Comparison of ENCODE assay signal across 1 cellular context in genomic region chr6:138285800-138286199, GRCh38.
TF ChIP-seq lines count a peak whose summit lies in the region.

No MANE protein-coding gene starts in this region.

TF ChIP-seq in HepG2, 621 proteins besides CTCF, POLR2A, EP300 and RAD21:
- TF ChIP-seq GPN1 (CRISPR knock-in tag; IDR thresholded peaks at IDR 0.05; ENCODE audit: borderline replicate concordance): no peak
- peak; percentile 16; the same call in 1 of the 2 replicates for TF ChIP-seq STAG1 (CRISPR knock-in tag; IDR thresholded peaks at IDR 0.05)
TF ChIP-seq in HepG2: peak in this region for 1.
